Comparison of ENCODE assay signal across 32 cellular contexts in genomic region chr5:78190402-78190801, GRCh38.
"Had no signal": no experiment of that assay in that cellular context is flagged by ENCODE, and none has a peak within 500 bp of the region (broad histone marks: within the 10 kb centered on the region; RNA-seq: fewer than 3 reads in every experiment).

No MANE protein-coding gene starts in this region.

- H3K36me3 ChIP-seq: WERI-Rb-1 had no signal

- H3K27me3 Mint-ChIP-seq: activated B cell treated with CpG ODN at 0.5 μM for 24 hours; activated CD8-positive, alpha-beta T cell treated with anti-CD3 and anti-CD28 coated beads for 36 hours; activated naive CD8-positive, alpha-beta T cell; activated T-helper 17 cell treated with anti-CD3 and anti-CD28 coated beads, Interleukin-2, amount 50 U/mL, for 72 hours; dendritic cell treated with granulocyte-macrophage colony-stimulating factor and Interleukin-4, amounts not matched to agents 40 ng/mL and 50 ng/mL, for 4 days; effector memory CD8-positive, alpha-beta T cell; T-helper 17 cell had no signal

- H3K27ac ChIP-seq: body of pancreas, coronary artery, dorsolateral prefrontal cortex, WERI-Rb-1 had no signal

- H3K4me3 Mint-ChIP-seq: activated B cell treated with CpG ODN at 0.5 μM for 24 hours; activated CD8-positive, alpha-beta T cell treated with anti-CD3 and anti-CD28 coated beads for 36 hours; activated naive CD8-positive, alpha-beta T cell; activated T-cell treated with anti-CD3 and anti-CD28 coated beads, Interleukin-2, amount 50 U/mL, for 4 hours; activated T-helper 17 cell treated with anti-CD3 and anti-CD28 coated beads, Interleukin-2, amount 50 U/mL, for 72 hours; dendritic cell treated with granulocyte-macrophage colony-stimulating factor and Interleukin-4, amounts not matched to agents 40 ng/mL and 50 ng/mL, for 4 days; effector memory CD8-positive, alpha-beta T cell; T-helper 17 cell; T-helper 2 cell treated with Interferon-gamma antibody and Interleukin-4, amounts not matched to agents 5 μg/mL and 100 μg/mL, for 36 hours had no signal

- H3K27me3 ChIP-seq: body of pancreas, dorsolateral prefrontal cortex had no signal

- H3K9me3 ChIP-seq: body of pancreas had no signal

- H3K27ac Mint-ChIP-seq: activated B cell treated with CpG ODN at 0.5 μM for 24 hours; activated CD8-positive, alpha-beta T cell treated with anti-CD3 and anti-CD28 coated beads for 36 hours; activated naive CD8-positive, alpha-beta T cell; activated T-helper 17 cell treated with anti-CD3 and anti-CD28 coated beads, Interleukin-2, amount 50 U/mL, for 72 hours; dendritic cell treated with granulocyte-macrophage colony-stimulating factor and Interleukin-4, amounts not matched to agents 40 ng/mL and 50 ng/mL, for 4 days; effector memory CD8-positive, alpha-beta T cell; T-helper 17 cell; T-helper 2 cell treated with Interferon-gamma antibody and Interleukin-4, amounts not matched to agents 5 μg/mL and 100 μg/mL, for 36 hours had no signal

- H3K4me1 Mint-ChIP-seq: activated B cell treated with CpG ODN at 0.5 μM for 24 hours had no signal

- ATAC-seq: activated CD4-positive, CD25-positive, alpha-beta regulatory T cell treated with anti-CD3 and anti-CD28 coated beads, Interleukin-2, amount 50 U/mL, for 24 hours; activated CD8-positive, alpha-beta T cell treated with anti-CD3 and anti-CD28 coated beads for 36 hours; activated T-cell treated with anti-CD3 and anti-CD28 coated beads, Interleukin-2, amount 50 U/mL, for 4 hours; activated T-helper 17 cell treated with anti-CD3 and anti-CD28 coated beads, Interleukin-2, amount 50 U/mL, for 72 hours; body of pancreas; effector memory CD8-positive, alpha-beta T cell; T-helper 17 cell had no signal

- H3K4me1 ChIP-seq: body of pancreas had no signal

- H3K4me3 ChIP-seq: body of pancreas, coronary artery, dorsolateral prefrontal cortex had no signal

- H3K9me3 Mint-ChIP-seq: activated T-helper 17 cell treated with anti-CD3 and anti-CD28 coated beads, Interleukin-2, amount 50 U/mL, for 72 hours; effector memory CD8-positive, alpha-beta T cell had no signal

- DNase-seq: activated B cell treated with CpG ODN at 0.5 μM for 24 hours; activated CD4-positive, alpha-beta T cell treated with anti-CD3 and anti-CD28 coated beads for 48 hours; activated CD4-positive, alpha-beta T cell treated with anti-CD3 and anti-CD28 coated beads, Interleukin-2, amount 50 U/mL, for 1 hour; activated CD4-positive, alpha-beta T cell treated with anti-CD3 and anti-CD28 coated beads, Interleukin-2, amount 50 U/mL, for 48 hours; activated CD8-positive, alpha-beta memory T cell treated with anti-CD3 and anti-CD28 coated beads for 24 hours; activated CD8-positive, alpha-beta T cell treated with anti-CD3 and anti-CD28 coated beads for 36 hours; activated effector memory CD4-positive, alpha-beta T cell treated with Interleukin-2 at 50 U/mL for 16 hours; activated gamma-delta T cell treated with Interleukin-2 at 50 U/mL for 16 hours; activated naive CD4-positive, alpha-beta T cell treated with anti-CD3 and anti-CD28 coated beads, Interleukin-2, amount 50 U/mL, for 16 hours; activated naive CD4-positive, alpha-beta T cell treated with Interleukin-2 at 50 U/mL for 16 hours; activated T-cell treated with anti-CD3 and anti-CD28 coated beads, Interleukin-2, amount 50 U/mL, for 4 hours; amniotic stem cell; anterior cingulate cortex; body of pancreas; caudate nucleus; cerebellar nuclear complex; dorsolateral prefrontal cortex; effector CD4-positive, alpha-beta T cell; effector memory CD8-positive, alpha-beta T cell; erythroblast; foreskin fibroblast; head of caudate nucleus; T-helper 1 cell; T-helper 17 cell; T1000; WERI-Rb-1 had no signal
